1 cellular context compared by ENCODE assay signal in genomic region chr7:104983620-104984539, GRCh38.
A peak's percentile ranks its signal among the peaks of the same experiment; 100 is the strongest.
TF ChIP-seq lines count a peak whose summit lies in the region.

No MANE protein-coding gene starts in this region.

TF ChIP-seq in K562, 482 proteins besides CTCF, POLR2A, EP300 and RAD21 (continued from another document and continues in another):
- TF ChIP-seq FOXP4 (CRISPR knock-in tag; IDR thresholded peaks at IDR 0.05; ENCODE audit: borderline replicate concordance) (peak; percentile 66; the same call in 1 of the 2 replicates), TCFL5 (CRISPR knock-in tag; conservative IDR thresholded peaks at IDR 0.05) (0 out of 2 replicates have a peak, but pooled peaks have one; percentile 43), ZNF280B (CRISPR knock-in tag; IDR thresholded peaks at IDR 0.05) (peak; percentile 20; the same call in 1 of the 2 replicates), PPARD (CRISPR knock-in tag; IDR thresholded peaks at IDR 0.05) (no peak), TEAD4 (IDR thresholded peaks at IDR 0.05; ENCODE audit: low read length) (peak; percentile 60), TEAD4 (CRISPR knock-in tag; IDR thresholded peaks at IDR 0.05; ENCODE audit: borderline replicate concordance) (no peak), RUNX1 (IDR thresholded peaks at IDR 0.05; ENCODE audit: low read depth) (no peak), NR0B1 (IDR thresholded peaks at IDR 0.05; ENCODE audit: partially characterized antibody) (no peak), RFX7 (CRISPR knock-in tag; IDR thresholded peaks at IDR 0.05) (no peak), IRF1 (CRISPR knock-in tag; IDR thresholded peaks at IDR 0.05; ENCODE audit: borderline replicate concordance) (no peak), RBM14 (IDR thresholded peaks at IDR 0.05; ENCODE audit: borderline replicate concordance, insufficient read depth, low read depth, low read length) (no peak), PHB2 (IDR thresholded peaks at IDR 0.05; ENCODE audit: low read depth) (no peak), HNRNPUL1 (IDR thresholded peaks at IDR 0.05; ENCODE audit: low read length) (0 out of 2 replicates have a peak, but pooled peaks have one; percentile 56), REST (CRISPR knock-in tag; IDR thresholded peaks at IDR 0.05; ENCODE audit: low read depth) (peak; percentile 88), ZNF24 (IDR thresholded peaks at IDR 0.05) (no peak; the same call in none of the 2 replicates), TCF7 (IDR thresholded peaks at IDR 0.05; ENCODE audit: borderline replicate concordance) (no peak), RBM34 (IDR thresholded peaks at IDR 0.05; ENCODE audit: borderline replicate concordance, insufficient read depth, low read length) (no peak), EZH2 (IDR thresholded peaks at IDR 0.05; ENCODE audit: borderline replicate concordance, low read depth, low read length) (no peak), ZNF707 (CRISPR knock-in tag; conservative IDR thresholded peaks at IDR 0.05) (no peak), NR2F6 (CRISPR knock-in tag; IDR thresholded peaks at IDR 0.05) (no peak; the same call in 1 of the 2 replicates), CHD4 (IDR thresholded peaks at IDR 0.05; ENCODE audit: insufficient read depth, insufficient replicate concordance, low read depth, low read length, poor library complexity, severe bottlenecking) (peak; percentile 19), NR2C1 (IDR thresholded peaks at IDR 0.05) (peak; percentile 73), NR2C1 (tag; IDR thresholded peaks at IDR 0.05) (peak; percentile 79), RBM15 (IDR thresholded peaks at IDR 0.05; ENCODE audit: insufficient read depth, low read length) (no peak), FOXA1 (IDR thresholded peaks at IDR 0.05; ENCODE audit: borderline replicate concordance) (no peak), ZNF347 (CRISPR knock-in tag; IDR thresholded peaks at IDR 0.05; ENCODE audit: low read depth) (no peak), CHCHD3 (CRISPR knock-in tag; IDR thresholded peaks at IDR 0.05) (0 out of 2 replicates have a peak, but pooled peaks have one; percentile 14), MED1 (CRISPR knock-in tag; IDR thresholded peaks at IDR 0.05; ENCODE audit: borderline replicate concordance) (no peak), ZSCAN32 (CRISPR knock-in tag; IDR thresholded peaks at IDR 0.05) (no peak), POLR2AphosphoS5 (IDR thresholded peaks at IDR 0.05; ENCODE audit: control insufficient read depth, insufficient read depth, low read depth, low read length) (peak; percentile 99), MTA3 (IDR thresholded peaks at IDR 0.05; ENCODE audit: borderline replicate concordance) (peak; percentile 97), ATF4 (CRISPR knock-in tag; IDR thresholded peaks at IDR 0.05) (peak; percentile 79; the same call in 1 of the 2 replicates), LARP7 (IDR thresholded peaks at IDR 0.05) (peak; percentile 28; the same call in 1 of the 2 replicates), DMBX1 (CRISPR knock-in tag; IDR thresholded peaks at IDR 0.05; ENCODE audit: borderline replicate concordance) (0 out of 2 replicates have a peak, but pooled peaks have one; percentile 63), NR4A1 (CRISPR knock-in tag; IDR thresholded peaks at IDR 0.05) (0 out of 2 replicates have a peak, but pooled peaks have one; percentile 37), NR4A1 (tag; IDR thresholded peaks at IDR 0.05) (0 out of 2 replicates have a peak, but pooled peaks have one; percentile 53), ETV5 (CRISPR knock-in tag; IDR thresholded peaks at IDR 0.05; ENCODE audit: low read depth) (peak; percentile 97), CHD1 (IDR thresholded peaks at IDR 0.05; ENCODE audit: low read length) (no peak), IRF2 (CRISPR knock-in tag; IDR thresholded peaks at IDR 0.05) (no peak), EGR1 (conservative IDR thresholded peaks at IDR 0.05) (peak; percentile 92), ZZZ3 (IDR thresholded peaks at IDR 0.05) (no peak), E2F3 (CRISPR knock-in tag; IDR thresholded peaks at IDR 0.05) (peak; percentile 87), PHF20 (IDR thresholded peaks at IDR 0.05; ENCODE audit: partially characterized antibody) (peak; percentile 92), AFF4 (CRISPR knock-in tag; IDR thresholded peaks at IDR 0.05) (peak; percentile 87)
- TF ChIP-seq, protein P1, sequence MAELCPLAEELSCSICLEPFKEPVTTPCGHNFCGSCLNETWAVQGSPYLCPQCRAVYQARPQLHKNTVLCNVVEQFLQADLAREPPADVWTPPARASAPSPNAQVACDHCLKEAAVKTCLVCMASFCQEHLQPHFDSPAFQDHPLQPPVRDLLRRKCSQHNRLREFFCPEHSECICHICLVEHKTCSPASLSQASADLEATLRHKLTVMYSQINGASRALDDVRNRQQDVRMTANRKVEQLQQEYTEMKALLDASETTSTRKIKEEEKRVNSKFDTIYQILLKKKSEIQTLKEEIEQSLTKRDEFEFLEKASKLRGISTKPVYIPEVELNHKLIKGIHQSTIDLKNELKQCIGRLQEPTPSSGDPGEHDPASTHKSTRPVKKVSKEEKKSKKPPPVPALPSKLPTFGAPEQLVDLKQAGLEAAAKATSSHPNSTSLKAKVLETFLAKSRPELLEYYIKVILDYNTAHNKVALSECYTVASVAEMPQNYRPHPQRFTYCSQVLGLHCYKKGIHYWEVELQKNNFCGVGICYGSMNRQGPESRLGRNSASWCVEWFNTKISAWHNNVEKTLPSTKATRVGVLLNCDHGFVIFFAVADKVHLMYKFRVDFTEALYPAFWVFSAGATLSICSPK (IDR thresholded peaks at IDR 0.05; ENCODE audit: borderline replicate concordance) = no peak
- TF ChIP-seq, protein P2, sequence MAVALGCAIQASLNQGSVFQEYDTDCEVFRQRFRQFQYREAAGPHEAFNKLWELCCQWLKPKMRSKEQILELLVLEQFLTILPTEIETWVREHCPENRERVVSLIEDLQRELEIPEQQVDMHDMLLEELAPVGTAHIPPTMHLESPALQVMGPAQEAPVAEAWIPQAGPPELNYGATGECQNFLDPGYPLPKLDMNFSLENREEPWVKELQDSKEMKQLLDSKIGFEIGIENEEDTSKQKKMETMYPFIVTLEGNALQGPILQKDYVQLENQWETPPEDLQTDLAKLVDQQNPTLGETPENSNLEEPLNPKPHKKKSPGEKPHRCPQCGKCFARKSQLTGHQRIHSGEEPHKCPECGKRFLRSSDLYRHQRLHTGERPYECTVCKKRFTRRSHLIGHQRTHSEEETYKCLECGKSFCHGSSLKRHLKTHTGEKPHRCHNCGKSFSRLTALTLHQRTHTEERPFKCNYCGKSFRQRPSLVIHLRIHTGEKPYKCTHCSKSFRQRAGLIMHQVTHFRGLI (CRISPR knock-in tag; IDR thresholded peaks at IDR 0.05) = no peak
- TF ChIP-seq, protein P3, sequence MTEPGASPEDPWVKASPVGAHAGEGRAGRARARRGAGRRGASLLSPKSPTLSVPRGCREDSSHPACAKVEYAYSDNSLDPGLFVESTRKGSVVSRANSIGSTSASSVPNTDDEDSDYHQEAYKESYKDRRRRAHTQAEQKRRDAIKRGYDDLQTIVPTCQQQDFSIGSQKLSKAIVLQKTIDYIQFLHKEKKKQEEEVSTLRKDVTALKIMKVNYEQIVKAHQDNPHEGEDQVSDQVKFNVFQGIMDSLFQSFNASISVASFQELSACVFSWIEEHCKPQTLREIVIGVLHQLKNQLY (CRISPR knock-in tag; conservative IDR thresholded peaks at IDR 0.05) = no peak; a peak in 1 of 4 replicates
